In the genomic region with DNA sequence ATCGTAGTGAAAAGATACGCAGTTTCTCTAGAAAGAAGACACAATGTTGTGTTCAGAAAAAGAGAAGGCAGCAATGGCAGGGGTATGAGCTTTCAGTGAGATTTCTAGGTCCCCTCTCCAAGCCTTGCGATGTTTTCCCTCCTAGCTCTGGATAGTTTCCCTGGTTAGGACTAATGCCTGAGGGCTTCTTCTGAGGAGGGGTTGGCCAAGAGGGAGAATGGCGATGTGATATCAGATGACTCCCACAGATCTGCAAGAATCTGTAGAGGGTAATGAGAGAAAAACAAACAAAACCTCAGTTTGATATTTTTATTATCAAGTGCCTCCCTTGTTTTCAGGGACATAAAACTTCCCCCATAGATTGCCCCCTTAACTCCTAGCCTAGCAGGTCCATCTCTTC, we compare ENCODE assay signal across 18 cellular contexts. TPM values are rescaled to one million over a fixed set of nuclear protein-coding genes. Genes with fewer than 3 reads are reported as not detected.
DNase-seq lines count a peak whose midpoint lies in the region; ATAC-seq, FAIRE-seq and TF ChIP-seq lines count a peak whose summit lies in the region.
"Had no signal": no experiment of that assay in that cellular context is flagged by ENCODE, and none has a peak within 500 bp of the region (broad histone marks: within the 10 kb centered on the region; RNA-seq: fewer than 3 reads in every experiment).

No MANE protein-coding gene starts in this region.

- H3K36me3 ChIP-seq in GM23248 (ENCODE audit: low read depth) (no peaks in the 10 kb centered on the region), RWPE2 (ENCODE audit: low read depth) (no peaks in the 10 kb centered on the region)
- H3K36me3 ChIP-seq: WERI-Rb-1 had no signal

- 97% methylated on average over 4 of the region's 4 CpGs for WGBS in GM23248 (ENCODE audit: low coverage in 1 of 2, low lambda C conversion rate in 2 of 2, missing lambda C conversion rate in 2 of 2), 2 experiments

- H3K4me1 ChIP-seq in GM23248 (ENCODE audit: insufficient read depth) (peaks cover 21% of the 10 kb centered on the region), RWPE2 (ENCODE audit: insufficient read depth, poor library complexity, severe bottlenecking) (peaks cover 17% of the 10 kb centered on the region)

- H3K4me2 ChIP-seq in GM23248 (ENCODE audit: unreplicated experiment) = peak overlapping the region; percentile 49

- H3K79me2 ChIP-seq in GM23248 (ENCODE audit: insufficient read depth) = no peaks in the 10 kb centered on the region

- FAIRE-seq in GM19239 (lab: Jason Lieb, UNC) = no peak
- FAIRE-seq: colon, RCC 7860 had no signal

- H3K4me3 ChIP-seq in GM23248 (no peak overlapping the region), RWPE2 (ENCODE audit: severe bottlenecking) (no peak overlapping the region), skin epidermis (no peak overlapping the region)

- H3K9me3 Mint-ChIP-seq in stimulated activated naive CD8-positive, alpha-beta T cell treated with anti-CD3 and anti-CD28 coated beads, Interleukin-15, amount 100 ng/mL, for 72 hours = no peaks in the 10 kb centered on the region
- H3K9me3 Mint-ChIP-seq: activated naive CD8-positive, alpha-beta T cell treated with anti-CD3 and anti-CD28 coated beads for 36 hours; activated T-helper 2 cell treated with anti-CD3 and anti-CD28 coated beads, Interferon-gamma antibody, Interleukin-2, Interleukin-4, amounts not matched to agents 10 μg/mL and 5 μg/mL and 100 μg/mL, durations not matched to agents 14 hours and 24 hours and 36 hours; effector memory CD8-positive, alpha-beta T cell had no signal

- H4K20me1 ChIP-seq in GM23248 (ENCODE audit: insufficient read depth) = no peaks in the 10 kb centered on the region

- H3K9me3 ChIP-seq in GM23248 (ENCODE audit: low read depth) (no peaks in the 10 kb centered on the region), RWPE2 (ENCODE audit: severe bottlenecking) (no peaks in the 10 kb centered on the region)

- peaks cover 19% of the 10 kb centered on the region for H3K4me1 Mint-ChIP-seq in stimulated activated naive CD8-positive, alpha-beta T cell treated with anti-CD3 and anti-CD28 coated beads, Interleukin-15, amount 100 ng/mL, for 72 hours

- no peak for DNase-seq in GM23248
- DNase-seq in RWPE2 (ENCODE audit: low spot score) = no peak
- peak; percentile 13 for DNase-seq in fibroblast of gingiva (ENCODE audit: low read depth)
- no peak for DNase-seq in GM19239 (ENCODE audit: insufficient read length, low spot score)
- DNase-seq in stimulated activated naive CD8-positive, alpha-beta T cell treated with anti-CD3 and anti-CD28 coated beads, Interleukin-15, amount 100 ng/mL, for 72 hours = no peak
- DNase-seq: activated CD4-positive, alpha-beta T cell treated with anti-CD3 and anti-CD28 coated beads, Interleukin-2, amount 50 U/mL, for 4 hours; activated CD8-positive, alpha-beta memory T cell treated with anti-CD3 and anti-CD28 coated beads, Interleukin-2, amount 50 U/mL, for 4 hours; activated naive CD8-positive, alpha-beta T cell treated with anti-CD3 and anti-CD28 coated beads for 36 hours; DMS53; effector memory CD8-positive, alpha-beta T cell; midbrain; NCI-H524 treated with DMSO at 0.1 percent for 48 hours; WERI-Rb-1 had no signal

- no peak overlapping the region for H3K27ac ChIP-seq in GM23248
- H3K27ac ChIP-seq in RWPE2 (ENCODE audit: poor library complexity, severe bottlenecking) = peak overlapping the region; percentile 50
- H3K27ac ChIP-seq in skin epidermis = peak overlapping the region in 16 of 21 experiments; percentile 6 to 74 (median 46)
- H3K27ac ChIP-seq: WERI-Rb-1 had no signal

- H3K27me3 ChIP-seq in GM23248 (replicated peaks; ENCODE audit: insufficient read depth) = no peaks in the 10 kb centered on the region
- H3K27me3 ChIP-seq in RWPE2 (ENCODE audit: insufficient read depth, poor library complexity, severe bottlenecking) = no peaks in the 10 kb centered on the region

- no peak overlapping the region for H3K9ac ChIP-seq in GM23248

- H3K27me3 Mint-ChIP-seq in stimulated activated naive CD8-positive, alpha-beta T cell treated with anti-CD3 and anti-CD28 coated beads, Interleukin-15, amount 100 ng/mL, for 72 hours = peaks cover 68% of the 10 kb centered on the region

- no peak for TF ChIP-seq CTCF in RWPE2 (IDR thresholded peaks at IDR 0.05; ENCODE audit: poor library complexity, severe bottlenecking)

- no peaks in the 10 kb centered on the region for H3F3A ChIP-seq in GM23248 (ENCODE audit: insufficient read depth)

- in situ Hi-C loops in GM23248 (cut with MboI) = loop anchor here (10.0 kb wide), 2 partner anchors 102 to 362 kb away; no protein-coding TSS in a partner anchor

- no peak overlapping the region for H3K27ac Mint-ChIP-seq in stimulated activated naive CD8-positive, alpha-beta T cell treated with anti-CD3 and anti-CD28 coated beads, Interleukin-15, amount 100 ng/mL, for 72 hours
- H3K27ac Mint-ChIP-seq: activated naive CD8-positive, alpha-beta T cell treated with anti-CD3 and anti-CD28 coated beads for 36 hours; activated T-helper 2 cell treated with anti-CD3 and anti-CD28 coated beads, Interferon-gamma antibody, Interleukin-2, Interleukin-4, amounts not matched to agents 10 μg/mL and 5 μg/mL and 100 μg/mL, durations not matched to agents 14 hours and 24 hours and 36 hours; effector memory CD8-positive, alpha-beta T cell had no signal

- H2AFZ ChIP-seq in GM23248 = peak overlapping the region; percentile 60

- no peak for ATAC-seq in RWPE2 (ENCODE audit: low read depth)
- no peak for ATAC-seq in activated CD4-positive, CD25-positive, alpha-beta regulatory T cell treated with anti-CD3 and anti-CD28 coated beads, Interleukin-2, amount 50 U/mL, for 24 hours
- ATAC-seq in stimulated activated naive CD8-positive, alpha-beta T cell treated with anti-CD3 and anti-CD28 coated beads, Interleukin-15, amount 100 ng/mL, for 72 hours = no peak
- ATAC-seq: effector memory CD8-positive, alpha-beta T cell had no signal

- no peak overlapping the region for H3K4me3 Mint-ChIP-seq in stimulated activated naive CD8-positive, alpha-beta T cell treated with anti-CD3 and anti-CD28 coated beads, Interleukin-15, amount 100 ng/mL, for 72 hours
- H3K4me3 Mint-ChIP-seq: activated naive CD8-positive, alpha-beta T cell treated with anti-CD3 and anti-CD28 coated beads for 36 hours; effector memory CD8-positive, alpha-beta T cell had no signal

- H3K9me2 ChIP-seq in GM23248 (ENCODE audit: insufficient read depth) = no peaks in the 10 kb centered on the region

RNA-seq across cellular contexts. Expression of a gene that starts 4.1 kb away (rescaled TPM):
- total RNA-seq in GM23248 (2014; rRNA removed; shearing (Covaris generic)) = 0.32 and 0.38 TPM in 2 replicates
- 0.19 and 0.28 TPM in 2 replicates for polyA plus RNA-seq in GM23248 (2016; fragmentation: Nextera tagmentation; extraction: Ambion mirVana)
